In the genomic region with DNA sequence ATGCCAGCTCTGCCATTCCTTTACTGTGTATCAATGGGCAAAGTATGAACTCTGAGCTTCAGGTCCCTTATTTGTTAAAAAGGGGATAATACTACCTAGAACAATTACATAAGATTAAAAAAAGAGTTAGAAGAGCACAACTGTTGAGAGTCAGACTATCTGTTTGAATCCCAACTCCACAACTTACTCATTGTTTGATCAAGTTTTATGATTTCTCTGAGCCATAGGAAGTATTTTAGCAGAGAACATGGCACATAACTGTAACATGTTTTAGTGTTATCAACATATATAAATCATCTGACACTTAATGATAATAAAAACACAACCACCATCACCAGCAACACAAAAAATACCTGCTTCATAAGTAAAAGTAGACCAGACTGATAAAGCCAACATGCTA, we compare ENCODE assay signal across 14 cellular contexts.
A peak's percentile ranks its signal among the peaks of the same experiment; 100 is the strongest.
DNase-seq lines count a peak whose midpoint lies in the region; ATAC-seq and TF ChIP-seq lines count a peak whose summit lies in the region.
"Had no signal": no experiment of that assay in that cellular context is flagged by ENCODE, and none has a peak within 500 bp of the region (broad histone marks: within the 10 kb centered on the region; RNA-seq: fewer than 3 reads in every experiment).

No MANE protein-coding gene starts in this region.

- no peak for ATAC-seq in WTC11
- no peak for ATAC-seq in foreskin keratinocyte
- no peak for ATAC-seq in naive thymus-derived CD4-positive, alpha-beta T cell

- H3K4me1 ChIP-seq in foreskin keratinocyte (no peaks in the 10 kb centered on the region), vagina (no peaks in the 10 kb centered on the region)
- no peaks in the 10 kb centered on the region for H3K4me1 ChIP-seq in naive thymus-derived CD4-positive, alpha-beta T cell (ENCODE audit: control insufficient read depth in 2 of 2, insufficient read depth in 2 of 2, low read length in 2 of 2)
- H3K4me1 ChIP-seq: BE2C had no signal

- peak overlapping the region; percentile 27 for H3K27ac ChIP-seq in foreskin keratinocyte
- no peak overlapping the region for H3K27ac ChIP-seq in vagina
- no peak overlapping the region for H3K27ac ChIP-seq in naive thymus-derived CD4-positive, alpha-beta T cell (ENCODE audit: low read depth, low read length)

- POLR2A ChIA-PET in WTC11 (lab: Charles Lee) = no interaction called here
- POLR2A ChIA-PET in naive thymus-derived CD4-positive, alpha-beta T cell (lab: Charles Lee) = no interaction called here

- H3K27me3 ChIP-seq in foreskin keratinocyte = no peaks in the 10 kb centered on the region
- no peaks in the 10 kb centered on the region for H3K27me3 ChIP-seq in vagina
- no peaks in the 10 kb centered on the region for H3K27me3 ChIP-seq in naive thymus-derived CD4-positive, alpha-beta T cell (ENCODE audit: control insufficient read depth in 2 of 2, insufficient read depth in 2 of 2, low read length in 2 of 2)
- H3K27me3 ChIP-seq: BE2C had no signal

- peak; percentile 28 for DNase-seq in HT-29 (ENCODE audit: low spot score)
- DNase-seq in WTC11 (ENCODE audit: low spot score) = no peak
- no peak for DNase-seq in foreskin keratinocyte
- no peak for DNase-seq in progenitor cell of endocrine pancreas (ENCODE audit: low spot score, unreplicated experiment)
- DNase-seq in GM19240 (ENCODE audit: insufficient read length, low spot score) = no peak
- no peak for DNase-seq in vagina (ENCODE audit: extremely low spot score in 2 of 2)
- no peak for DNase-seq in naive thymus-derived CD4-positive, alpha-beta T cell
- DNase-seq: activated CD4-positive, alpha-beta T cell treated with anti-CD3 and anti-CD28 coated beads, Interleukin-2, amount 50 U/mL, for 1 hour; activated naive CD8-positive, alpha-beta T cell treated with anti-CD3 and anti-CD28 coated beads, Interleukin-2, amount 10 ng/mL, durations not matched to agents 7 days and 5 days; activated T-cell treated with anti-CD3 and anti-CD28 coated beads, Interleukin-2, amount 50 U/mL, for 24 hours; BE2C; central memory CD4-positive, alpha-beta T cell; retina; SHP77 had no signal

- H3K27ac Mint-ChIP-seq in WTC11 (peak overlapping the region; percentile 73), progenitor cell of endocrine pancreas (peak overlapping the region; percentile 94)
- peak overlapping the region in 1 of 9 donors; percentile 31 for H3K27ac Mint-ChIP-seq in naive thymus-derived CD4-positive, alpha-beta T cell
- H3K27ac Mint-ChIP-seq: activated naive CD8-positive, alpha-beta T cell treated with anti-CD3 and anti-CD28 coated beads, Interleukin-2, amount 10 ng/mL, durations not matched to agents 7 days and 5 days; activated T-cell treated with anti-CD3 and anti-CD28 coated beads, Interleukin-2, amount 50 U/mL, for 24 hours had no signal

- no peak for TF ChIP-seq CTCF in WTC11 (IDR thresholded peaks at IDR 0.05)
- TF ChIP-seq CTCF in foreskin keratinocyte (conservative IDR thresholded peaks at IDR 0.05) = no peak
- TF ChIP-seq CTCF in progenitor cell of endocrine pancreas (IDR thresholded peaks at IDR 0.05; ENCODE audit: unreplicated experiment) = no peak
- TF ChIP-seq CTCF in vagina (IDR thresholded peaks at IDR 0.05) = no peak

- H3K4me3 Mint-ChIP-seq in WTC11 (peak overlapping the region; percentile 84), progenitor cell of endocrine pancreas (ENCODE audit: low read depth) (peak overlapping the region; percentile 82)
- H3K4me3 Mint-ChIP-seq in naive thymus-derived CD4-positive, alpha-beta T cell = peak overlapping the region in 1 of 10 donors; percentile 79
- H3K4me3 Mint-ChIP-seq: activated naive CD8-positive, alpha-beta T cell treated with anti-CD3 and anti-CD28 coated beads, Interleukin-2, amount 10 ng/mL, durations not matched to agents 7 days and 5 days had no signal

- H3K4me1 Mint-ChIP-seq in WTC11 = peaks cover 15% of the 10 kb centered on the region
- peaks cover 5% of the 10 kb centered on the region for H3K4me1 Mint-ChIP-seq in progenitor cell of endocrine pancreas (ENCODE audit: low read depth)
- H3K4me1 Mint-ChIP-seq in naive thymus-derived CD4-positive, alpha-beta T cell = no peaks in the 10 kb centered on the region
- H3K4me1 Mint-ChIP-seq: activated naive CD8-positive, alpha-beta T cell treated with anti-CD3 and anti-CD28 coated beads, Interleukin-2, amount 10 ng/mL, durations not matched to agents 7 days and 5 days had no signal

- no peaks in the 10 kb centered on the region for H3K9me3 ChIP-seq in vagina
- H3K9me3 ChIP-seq in naive thymus-derived CD4-positive, alpha-beta T cell (ENCODE audit: control insufficient read depth in 2 of 3, low read length in 3 of 3) = no peaks in the 10 kb centered on the region
- H3K9me3 ChIP-seq: BE2C had no signal

- H3K36me3 ChIP-seq in vagina = no peaks in the 10 kb centered on the region
- no peaks in the 10 kb centered on the region for H3K36me3 ChIP-seq in naive thymus-derived CD4-positive, alpha-beta T cell (ENCODE audit: control insufficient read depth in 2 of 3, insufficient read depth in 3 of 3, low read length in 3 of 3)
- H3K36me3 ChIP-seq: BE2C had no signal

- intact Hi-C loops in vagina (cut with DNase I) = no loop called here
- intact Hi-C loops in naive thymus-derived CD4-positive, alpha-beta T cell (cut with micrococcal nuclease) = no loop called here

- TF ChIP-seq POLR2A in vagina (IDR thresholded peaks at IDR 0.05) = no peak

- CTCF ChIA-PET in WTC11 (lab: Charles Lee) = no interaction called here
- CTCF ChIA-PET in naive thymus-derived CD4-positive, alpha-beta T cell (lab: Charles Lee) = no interaction called here

- no peaks in the 10 kb centered on the region for H3K27me3 Mint-ChIP-seq in WTC11 (ENCODE audit: low read depth)
- H3K27me3 Mint-ChIP-seq in progenitor cell of endocrine pancreas = no peaks in the 10 kb centered on the region
- H3K27me3 Mint-ChIP-seq in naive thymus-derived CD4-positive, alpha-beta T cell = peaks cover 0 to 4% (median 0%) of the 10 kb centered on the region in 5 donors
- H3K27me3 Mint-ChIP-seq: activated naive CD8-positive, alpha-beta T cell treated with anti-CD3 and anti-CD28 coated beads, Interleukin-2, amount 10 ng/mL, durations not matched to agents 7 days and 5 days; activated T-cell treated with anti-CD3 and anti-CD28 coated beads, Interleukin-2, amount 50 U/mL, for 24 hours had no signal

- peak overlapping the region in 1 of 2 donors; percentile 21 for H3K4me3 ChIP-seq in vagina
- H3K4me3 ChIP-seq in naive thymus-derived CD4-positive, alpha-beta T cell (ENCODE audit: low read length) = no peak overlapping the region

- H3K36me3 Mint-ChIP-seq in WTC11 = peaks cover 6% of the 10 kb centered on the region; the same call in 1 of the 2 replicates
- peaks cover 8% of the 10 kb centered on the region for H3K36me3 Mint-ChIP-seq in progenitor cell of endocrine pancreas (ENCODE audit: insufficient read depth)
- H3K36me3 Mint-ChIP-seq in naive thymus-derived CD4-positive, alpha-beta T cell = peaks cover 0 to 10% (median 4%) of the 10 kb centered on the region in 5 donors
- H3K36me3 Mint-ChIP-seq: activated naive CD8-positive, alpha-beta T cell treated with anti-CD3 and anti-CD28 coated beads, Interleukin-2, amount 10 ng/mL, durations not matched to agents 7 days and 5 days had no signal

- H3K9me3 Mint-ChIP-seq in WTC11 (peaks cover 4% of the 10 kb centered on the region), progenitor cell of endocrine pancreas (ENCODE audit: low read depth) (peaks cover 12% of the 10 kb centered on the region)
- peaks cover 0 to 24% (median 8%) of the 10 kb centered on the region in 11 donors for H3K9me3 Mint-ChIP-seq in naive thymus-derived CD4-positive, alpha-beta T cell

TF ChIP-seq in WTC11, 78 proteins besides CTCF, POLR2A, EP300 and RAD21 (continues in another document):
- TF ChIP-seq, protein P1, sequence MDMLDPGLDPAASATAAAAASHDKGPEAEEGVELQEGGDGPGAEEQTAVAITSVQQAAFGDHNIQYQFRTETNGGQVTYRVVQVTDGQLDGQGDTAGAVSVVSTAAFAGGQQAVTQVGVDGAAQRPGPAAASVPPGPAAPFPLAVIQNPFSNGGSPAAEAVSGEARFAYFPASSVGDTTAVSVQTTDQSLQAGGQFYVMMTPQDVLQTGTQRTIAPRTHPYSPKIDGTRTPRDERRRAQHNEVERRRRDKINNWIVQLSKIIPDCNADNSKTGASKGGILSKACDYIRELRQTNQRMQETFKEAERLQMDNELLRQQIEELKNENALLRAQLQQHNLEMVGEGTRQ (CRISPR knock-in tag; IDR thresholded peaks at IDR 0.05) = no peak
- TF ChIP-seq, protein P2, sequence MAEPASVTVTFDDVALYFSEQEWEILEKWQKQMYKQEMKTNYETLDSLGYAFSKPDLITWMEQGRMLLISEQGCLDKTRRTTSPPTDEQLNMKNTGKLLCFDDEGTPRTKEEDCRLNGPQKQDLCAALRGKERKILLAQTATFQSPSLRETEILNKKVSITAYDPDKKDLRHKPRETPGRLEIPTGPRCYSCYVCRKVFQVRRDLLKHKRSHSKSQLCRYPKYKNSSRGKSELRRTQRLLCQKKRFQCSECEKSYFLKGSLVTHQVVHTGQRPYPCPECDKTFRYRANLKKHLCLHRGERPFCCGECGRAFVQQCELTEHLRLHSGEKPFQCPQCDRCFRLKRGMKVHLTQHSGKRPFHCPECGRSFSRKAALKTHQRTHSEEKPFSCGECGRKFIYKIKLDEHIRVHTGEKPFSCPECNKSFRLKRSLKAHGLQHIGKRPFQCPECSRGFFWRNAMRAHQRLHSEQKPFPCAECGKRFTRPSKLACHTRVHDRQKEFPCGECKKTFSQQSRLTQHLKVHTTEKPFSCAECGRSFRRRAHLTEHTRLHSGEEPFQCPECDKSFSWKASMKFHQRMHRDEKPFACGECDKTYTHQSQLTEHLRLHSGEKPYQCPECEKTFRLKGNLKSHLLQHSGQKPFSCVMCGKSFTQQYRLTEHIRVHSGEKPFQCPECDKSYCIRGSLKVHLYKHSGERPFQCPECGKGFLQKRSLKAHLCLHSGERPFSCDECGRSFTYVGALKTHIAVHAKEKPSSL (CRISPR knock-in tag; conservative IDR thresholded peaks at IDR 0.05) = no peak
- TF ChIP-seq CREM (CRISPR knock-in tag; IDR thresholded peaks at IDR 0.05) = no peak
- TF ChIP-seq SP1 (CRISPR knock-in tag; conservative IDR thresholded peaks at IDR 0.05) = no peak
- TF ChIP-seq ZNF416 (CRISPR knock-in tag; IDR thresholded peaks at IDR 0.05) = no peak
- TF ChIP-seq, protein P3, sequence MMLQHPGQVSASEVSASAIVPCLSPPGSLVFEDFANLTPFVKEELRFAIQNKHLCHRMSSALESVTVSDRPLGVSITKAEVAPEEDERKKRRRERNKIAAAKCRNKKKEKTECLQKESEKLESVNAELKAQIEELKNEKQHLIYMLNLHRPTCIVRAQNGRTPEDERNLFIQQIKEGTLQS (CRISPR knock-in tag; conservative IDR thresholded peaks at IDR 0.05) = no peak
